Comparison of ENCODE assay signal across 1 cellular context in the genomic region with DNA sequence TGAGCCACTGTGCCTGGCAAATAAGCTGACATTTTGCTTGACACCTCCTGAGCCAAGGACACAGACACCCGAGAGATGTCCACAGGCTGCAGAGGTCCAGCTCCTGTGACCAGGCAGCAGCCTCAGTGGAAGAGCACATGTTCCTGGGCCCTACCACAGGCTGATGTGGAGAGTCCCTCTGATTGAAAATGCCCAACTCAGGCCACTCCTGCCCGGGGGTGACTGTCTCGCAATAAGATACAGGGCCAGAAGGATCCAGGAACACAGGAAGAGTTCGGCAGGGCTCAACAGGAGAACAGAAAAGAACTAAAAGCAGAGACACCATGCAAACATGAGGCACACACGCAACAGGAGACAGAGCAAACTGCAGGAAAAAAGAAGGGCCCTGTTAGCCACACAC.
TF ChIP-seq lines count a peak whose summit lies in the region.

No MANE protein-coding gene starts in this region.

TF ChIP-seq in WTC11, 78 proteins besides CTCF, POLR2A, EP300 and RAD21 (continued from another document):
- TF ChIP-seq, protein P1, sequence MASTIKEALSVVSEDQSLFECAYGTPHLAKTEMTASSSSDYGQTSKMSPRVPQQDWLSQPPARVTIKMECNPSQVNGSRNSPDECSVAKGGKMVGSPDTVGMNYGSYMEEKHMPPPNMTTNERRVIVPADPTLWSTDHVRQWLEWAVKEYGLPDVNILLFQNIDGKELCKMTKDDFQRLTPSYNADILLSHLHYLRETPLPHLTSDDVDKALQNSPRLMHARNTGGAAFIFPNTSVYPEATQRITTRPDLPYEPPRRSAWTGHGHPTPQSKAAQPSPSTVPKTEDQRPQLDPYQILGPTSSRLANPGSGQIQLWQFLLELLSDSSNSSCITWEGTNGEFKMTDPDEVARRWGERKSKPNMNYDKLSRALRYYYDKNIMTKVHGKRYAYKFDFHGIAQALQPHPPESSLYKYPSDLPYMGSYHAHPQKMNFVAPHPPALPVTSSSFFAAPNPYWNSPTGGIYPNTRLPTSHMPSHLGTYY (CRISPR knock-in tag; IDR thresholded peaks at IDR 0.05): no peak
- TF ChIP-seq, protein P2, sequence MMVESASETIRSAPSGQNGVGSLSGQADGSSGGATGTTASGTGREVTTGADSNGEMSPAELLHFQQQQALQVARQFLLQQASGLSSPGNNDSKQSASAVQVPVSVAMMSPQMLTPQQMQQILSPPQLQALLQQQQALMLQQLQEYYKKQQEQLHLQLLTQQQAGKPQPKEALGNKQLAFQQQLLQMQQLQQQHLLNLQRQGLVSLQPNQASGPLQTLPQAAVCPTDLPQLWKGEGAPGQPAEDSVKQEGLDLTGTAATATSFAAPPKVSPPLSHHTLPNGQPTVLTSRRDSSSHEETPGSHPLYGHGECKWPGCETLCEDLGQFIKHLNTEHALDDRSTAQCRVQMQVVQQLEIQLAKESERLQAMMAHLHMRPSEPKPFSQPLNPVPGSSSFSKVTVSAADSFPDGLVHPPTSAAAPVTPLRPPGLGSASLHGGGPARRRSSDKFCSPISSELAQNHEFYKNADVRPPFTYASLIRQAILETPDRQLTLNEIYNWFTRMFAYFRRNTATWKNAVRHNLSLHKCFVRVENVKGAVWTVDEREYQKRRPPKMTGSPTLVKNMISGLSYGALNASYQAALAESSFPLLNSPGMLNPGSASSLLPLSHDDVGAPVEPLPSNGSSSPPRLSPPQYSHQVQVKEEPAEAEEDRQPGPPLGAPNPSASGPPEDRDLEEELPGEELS (CRISPR knock-in tag; IDR thresholded peaks at IDR 0.05): no peak
- TF ChIP-seq, protein P3, sequence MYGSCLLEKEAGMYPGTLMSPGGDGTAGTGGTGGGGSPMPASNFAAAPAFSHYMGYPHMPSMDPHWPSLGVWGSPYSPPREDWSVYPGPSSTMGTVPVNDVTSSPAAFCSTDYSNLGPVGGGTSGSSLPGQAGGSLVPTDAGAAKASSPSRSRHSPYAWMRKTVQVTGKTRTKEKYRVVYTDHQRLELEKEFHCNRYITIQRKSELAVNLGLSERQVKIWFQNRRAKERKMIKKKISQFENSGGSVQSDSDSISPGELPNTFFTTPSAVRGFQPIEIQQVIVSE (CRISPR knock-in tag; IDR thresholded peaks at IDR 0.05; ENCODE audit: borderline replicate concordance): no peak
- TF ChIP-seq, protein P4, sequence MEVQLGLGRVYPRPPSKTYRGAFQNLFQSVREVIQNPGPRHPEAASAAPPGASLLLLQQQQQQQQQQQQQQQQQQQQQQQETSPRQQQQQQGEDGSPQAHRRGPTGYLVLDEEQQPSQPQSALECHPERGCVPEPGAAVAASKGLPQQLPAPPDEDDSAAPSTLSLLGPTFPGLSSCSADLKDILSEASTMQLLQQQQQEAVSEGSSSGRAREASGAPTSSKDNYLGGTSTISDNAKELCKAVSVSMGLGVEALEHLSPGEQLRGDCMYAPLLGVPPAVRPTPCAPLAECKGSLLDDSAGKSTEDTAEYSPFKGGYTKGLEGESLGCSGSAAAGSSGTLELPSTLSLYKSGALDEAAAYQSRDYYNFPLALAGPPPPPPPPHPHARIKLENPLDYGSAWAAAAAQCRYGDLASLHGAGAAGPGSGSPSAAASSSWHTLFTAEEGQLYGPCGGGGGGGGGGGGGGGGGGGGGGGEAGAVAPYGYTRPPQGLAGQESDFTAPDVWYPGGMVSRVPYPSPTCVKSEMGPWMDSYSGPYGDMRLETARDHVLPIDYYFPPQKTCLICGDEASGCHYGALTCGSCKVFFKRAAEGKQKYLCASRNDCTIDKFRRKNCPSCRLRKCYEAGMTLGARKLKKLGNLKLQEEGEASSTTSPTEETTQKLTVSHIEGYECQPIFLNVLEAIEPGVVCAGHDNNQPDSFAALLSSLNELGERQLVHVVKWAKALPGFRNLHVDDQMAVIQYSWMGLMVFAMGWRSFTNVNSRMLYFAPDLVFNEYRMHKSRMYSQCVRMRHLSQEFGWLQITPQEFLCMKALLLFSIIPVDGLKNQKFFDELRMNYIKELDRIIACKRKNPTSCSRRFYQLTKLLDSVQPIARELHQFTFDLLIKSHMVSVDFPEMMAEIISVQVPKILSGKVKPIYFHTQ (CRISPR knock-in tag; IDR thresholded peaks at IDR 0.05): no peak
- TF ChIP-seq, protein P5, sequence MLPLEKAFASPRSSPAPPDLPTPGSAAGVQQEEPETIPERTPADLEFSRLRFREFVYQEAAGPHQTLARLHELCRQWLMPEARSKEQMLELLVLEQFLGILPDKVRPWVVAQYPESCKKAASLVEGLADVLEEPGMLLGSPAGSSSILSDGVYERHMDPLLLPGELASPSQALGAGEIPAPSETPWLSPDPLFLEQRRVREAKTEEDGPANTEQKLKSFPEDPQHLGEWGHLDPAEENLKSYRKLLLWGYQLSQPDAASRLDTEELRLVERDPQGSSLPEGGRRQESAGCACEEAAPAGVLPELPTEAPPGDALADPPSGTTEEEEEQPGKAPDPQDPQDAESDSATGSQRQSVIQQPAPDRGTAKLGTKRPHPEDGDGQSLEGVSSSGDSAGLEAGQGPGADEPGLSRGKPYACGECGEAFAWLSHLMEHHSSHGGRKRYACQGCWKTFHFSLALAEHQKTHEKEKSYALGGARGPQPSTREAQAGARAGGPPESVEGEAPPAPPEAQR (CRISPR knock-in tag; IDR thresholded peaks at IDR 0.05): no peak
- TF ChIP-seq MXD4 (CRISPR knock-in tag; IDR thresholded peaks at IDR 0.05; ENCODE audit: borderline replicate concordance) (no peak), NR2C2 (CRISPR knock-in tag; IDR thresholded peaks at IDR 0.05) (no peak)
- TF ChIP-seq, protein P6, sequence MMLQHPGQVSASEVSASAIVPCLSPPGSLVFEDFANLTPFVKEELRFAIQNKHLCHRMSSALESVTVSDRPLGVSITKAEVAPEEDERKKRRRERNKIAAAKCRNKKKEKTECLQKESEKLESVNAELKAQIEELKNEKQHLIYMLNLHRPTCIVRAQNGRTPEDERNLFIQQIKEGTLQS (CRISPR knock-in tag; conservative IDR thresholded peaks at IDR 0.05): no peak
